ENCODE assay signal across 8 cellular contexts in the genomic region with DNA sequence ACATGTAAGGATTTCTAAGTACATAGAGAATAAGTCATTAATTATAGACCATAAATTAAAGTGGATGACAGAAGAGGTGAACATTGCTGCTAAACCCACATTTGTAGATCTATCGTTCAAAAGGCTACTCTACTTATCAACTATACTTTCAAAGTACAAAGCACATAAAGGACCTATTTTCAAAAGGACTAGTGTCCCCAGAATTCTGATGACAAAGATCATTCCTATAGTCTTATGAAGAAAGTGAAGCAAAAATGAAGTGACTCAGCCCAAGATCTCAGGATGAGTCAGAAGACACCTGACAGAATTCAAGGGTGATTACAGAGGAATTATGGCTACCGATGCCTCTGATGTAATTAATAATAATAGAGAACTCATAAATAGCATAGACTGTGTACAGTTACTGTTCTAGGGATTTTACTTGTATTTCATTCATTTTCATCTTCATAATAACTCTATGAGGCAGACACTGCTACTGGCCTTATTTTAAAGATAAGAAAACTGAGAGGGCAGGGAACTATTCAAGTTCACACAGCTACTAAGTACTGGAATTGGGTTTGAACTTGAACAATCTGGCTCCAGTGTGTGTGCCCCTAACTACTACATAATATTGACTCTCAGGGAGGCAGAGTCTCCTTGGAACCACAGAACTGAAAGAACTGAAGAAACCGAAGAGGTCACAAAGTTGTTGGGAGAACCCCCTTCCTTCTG. TPM values are rescaled to one million over a fixed set of nuclear protein-coding genes. Genes with fewer than 3 reads are reported as not detected.
DNase-seq lines count a peak whose midpoint lies in the region; ATAC-seq, FAIRE-seq and TF ChIP-seq lines count a peak whose summit lies in the region.

No MANE protein-coding gene starts in this region.

- no peaks in the 10 kb centered on the region; the same call in 1 of the 2 replicates for H3K79me2 ChIP-seq in OCI-LY7 (ENCODE audit: insufficient read depth, low read depth, low read length)

- TF ChIP-seq CTCF in OCI-LY7 (conservative IDR thresholded peaks at IDR 0.05; ENCODE audit: low read length), result no peak

- ATAC-seq in GM21447 (IDR thresholded peaks at IDR 0.05; ENCODE audit: unreplicated experiment), result peak; percentile 77
- ATAC-seq in HG03460 (IDR thresholded peaks at IDR 0.05; ENCODE audit: unreplicated experiment), result peak; percentile 72
- peak; percentile 84 for ATAC-seq in esophagus mucosa

- H3K4me3 ChIP-seq in OCI-LY7 (ENCODE audit: low read depth, low read length, poor library complexity, severe bottlenecking), result no peak overlapping the region

- peaks cover 12% of the 10 kb centered on the region for H3K4me1 ChIP-seq in OCI-LY7 (ENCODE audit: insufficient read depth, low read length, poor library complexity, severe bottlenecking)

- H4K20me1 ChIP-seq in OCI-LY7 (ENCODE audit: insufficient read depth, low read length), result no peaks in the 10 kb centered on the region

- TF ChIP-seq POLR2A in GM12891 (IDR thresholded peaks at IDR 0.05; ENCODE audit: low read depth, low read length), result no peak

- DNase-seq in GM12891 (ENCODE audit: insufficient read length, low spot score) (no peak), OCI-LY7 (ENCODE audit: low spot score) (no peak), epidermal melanocyte (ENCODE audit: insufficient read length, low spot score) (no peak), hepatic stellate cell (ENCODE audit: low spot score) (no peak), NK-92 (lab: John Stamatoyannopoulos, UW; ENCODE audit: unreplicated experiment) (no peak)

- CTCF ChIA-PET in OCI-LY7 (lab: Charles Lee; ENCODE audit: unreplicated experiment), result no interaction called here

- peak; percentile 38 for FAIRE-seq in GM12891 (lab: Jason Lieb, UNC)

- H3K9me2 ChIP-seq in OCI-LY7 (ENCODE audit: insufficient read depth, low read length), result no peaks in the 10 kb centered on the region

- no peaks in the 10 kb centered on the region; the same call in 1 of the 2 replicates for H3K9me3 ChIP-seq in OCI-LY7 (ENCODE audit: low read length)

- POLR2A ChIA-PET in OCI-LY7 (lab: Charles Lee), result no interaction called here

- no peak overlapping the region for H3K27ac ChIP-seq in OCI-LY7 (ENCODE audit: low read depth, low read length, poor library complexity, severe bottlenecking)

- H3K36me3 ChIP-seq in OCI-LY7 (ENCODE audit: insufficient read depth, low read length), result no peaks in the 10 kb centered on the region

- no TSS peak for BruUV-seq in OCI-LY7 (replicated peaks; lab: Mats Ljungman, UMichigan)

- H3K4me2 ChIP-seq in OCI-LY7 (ENCODE audit: low read length), result no peak overlapping the region

- intact Hi-C loops in OCI-LY7 (cut with micrococcal nuclease; ENCODE audit: unreplicated experiment), result no loop called here

- H2AFZ ChIP-seq in OCI-LY7 (ENCODE audit: low read length), result no peak overlapping the region

TF ChIP-seq in GM12891, 5 proteins besides CTCF, POLR2A, EP300 and RAD21:
- TF ChIP-seq POLR2AphosphoS5 (IDR thresholded peaks at IDR 0.05; ENCODE audit: low read depth, low read length), result no peak
- TF ChIP-seq POU2F2 (IDR thresholded peaks at IDR 0.05; ENCODE audit: low read depth, low read length), result no peak
- no peak for TF ChIP-seq SPI1 (IDR thresholded peaks at IDR 0.05; ENCODE audit: low read depth, low read length)
- no peak for TF ChIP-seq PAX5 (IDR thresholded peaks at IDR 0.05; ENCODE audit: insufficient read depth, low read length, severe bottlenecking)
- no peak for TF ChIP-seq TAF1 (IDR thresholded peaks at IDR 0.05; ENCODE audit: low read depth, low read length)
TF ChIP-seq in GM12891: peak in this region for 0.

RNA-seq across cellular contexts. Expression of gene USP46, which starts 17.1 kb away (rescaled TPM):
- polyA plus RNA-seq in GM12891 (2012; ENCODE audit: low read depth, missing spikeins), result 5.3 TPM
- total RNA-seq in esophagus mucosa (19.7 TPM), OCI-LY7 (2022) (15.5 and 15.8 TPM in 2 replicates)
- 5.4 and 5.8 TPM in 2 replicates for total RNA-seq in OCI-LY7 (2014; rRNA removed; shearing (Covaris generic))
